ENCODE assay signal across 8 cellular contexts in the genomic region with DNA sequence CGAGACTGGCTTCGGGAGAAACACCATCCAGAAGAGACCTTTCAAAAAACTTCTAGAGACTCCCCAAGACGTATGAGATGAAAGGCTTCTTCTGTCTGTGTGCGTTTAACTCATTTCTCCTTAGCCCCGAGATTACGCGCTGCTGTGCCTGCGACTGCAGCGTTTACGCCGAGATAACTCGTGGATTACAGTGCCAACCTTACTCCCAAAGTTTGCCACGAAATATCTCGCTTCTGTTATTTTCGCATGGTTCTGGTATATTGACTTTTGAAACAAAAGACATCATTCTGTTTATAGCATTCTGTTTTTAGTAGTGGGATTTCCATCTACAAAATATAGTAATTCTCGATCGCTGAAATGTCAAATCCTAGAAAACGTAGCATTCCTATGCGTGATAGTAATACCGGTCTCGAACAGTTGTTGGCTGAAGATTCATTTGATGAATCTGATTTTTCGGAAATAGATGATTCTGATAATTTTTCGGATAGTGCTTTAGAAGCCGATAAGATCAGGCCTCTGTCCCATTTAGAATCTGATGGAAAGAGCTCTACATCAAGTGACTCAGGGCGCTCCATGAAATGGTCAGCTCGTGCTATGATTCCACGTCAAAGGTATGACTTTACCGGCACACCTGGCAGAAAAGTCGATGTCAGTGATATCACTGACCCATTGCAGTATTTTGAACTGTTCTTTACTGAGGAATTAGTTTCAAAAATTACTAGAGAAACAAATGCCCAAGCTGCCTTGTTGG. TPM values are rescaled to one million over a fixed set of nuclear protein-coding genes. Genes with fewer than 3 reads are reported as not detected.
DNase-seq lines count a peak whose midpoint lies in the region; ATAC-seq and TF ChIP-seq lines count a peak whose summit lies in the region.

No MANE protein-coding gene starts in this region.

- intact Hi-C loops in left ventricle myocardium inferior (cut with micrococcal nuclease), result loop anchor here (10.0 kb wide), 1 partner anchor 122 kb away; the partner anchor contains the start of gene EMC4

- ATAC-seq in GM21381 (IDR thresholded peaks at IDR 0.05; ENCODE audit: unreplicated experiment), result peak; percentile 10

- peak overlapping the region; percentile 38 for H3K27ac ChIP-seq in WERI-Rb-1
- peak overlapping the region; percentile 91 for H3K27ac ChIP-seq in left ventricle myocardium inferior (replicated peaks)

- CTCF ChIA-PET in GM10248 (lab: Yijun Ruan, JAX), result interaction anchor here (1.0 to 1.3 kb wide), 4 partner anchors 17 to 485 kb away, joined by 3 to 7 read pairs (median 4); partner anchors contain the start of gene KATNBL1

- H3K9me3 ChIP-seq in WERI-Rb-1 (ENCODE audit: severe bottlenecking) (no peaks in the 10 kb centered on the region), left ventricle myocardium inferior (replicated peaks) (no peaks in the 10 kb centered on the region)

- H3K27me3 ChIP-seq in WERI-Rb-1 (ENCODE audit: insufficient read depth, low read depth, severe bottlenecking) (no peaks in the 10 kb centered on the region), left ventricle myocardium inferior (ENCODE audit: low read depth) (no peaks in the 10 kb centered on the region)

- H3K36me3 ChIP-seq in WERI-Rb-1 (peaks cover 6% of the 10 kb centered on the region), left ventricle myocardium inferior (peaks cover 4% of the 10 kb centered on the region)

- POLR2A ChIA-PET in GM10248 (lab: Yijun Ruan, JAX), result interaction anchor here (1.1 kb wide), 1 partner anchor 21 kb away, joined by 3 read pairs; no protein-coding TSS in a partner anchor

- in situ Hi-C loops in KBM-7 (cut with MboI; ENCODE audit: low pct_unique_long_range_greater_than_20kb, low sequenced_read_pairs), result no loop called here

- DNase-seq in WERI-Rb-1 (no peak), left ventricle myocardium inferior (no peak), skeletal muscle cell (ENCODE audit: low read depth) (no peak), GM10248 (ENCODE audit: extremely low spot score) (no peak), NCI-H2227 (lab: John Stamatoyannopoulos, UW; ENCODE audit: unreplicated experiment) (no peak), NCI-H187 treated with DMSO at 0.1 percent for 48 hours (lab: John Stamatoyannopoulos, UW) (no peak), KBM-7 (no peak)

- peaks cover 37% of the 10 kb centered on the region for H3K4me1 ChIP-seq in left ventricle myocardium inferior

- H3K4me3 ChIP-seq in WERI-Rb-1 (ENCODE audit: low read depth, low read length) (peak overlapping the region; percentile 91), left ventricle myocardium inferior (peak overlapping the region; percentile 72), skeletal muscle cell (ENCODE audit: low read depth, low read length) (peak overlapping the region; percentile 99)

- TF ChIP-seq CTCF in WERI-Rb-1 (IDR thresholded peaks at IDR 0.05; ENCODE audit: low read depth, low read length) (no peak), left ventricle myocardium inferior (IDR thresholded peaks at IDR 0.05; ENCODE audit: borderline replicate concordance) (no peak), GM10248 (IDR thresholded peaks at IDR 0.05; ENCODE audit: control extremely low read depth, extremely low read depth, low read depth, missing control alignments) (no peak)

RNA-seq across cellular contexts. Expression of gene PGBD4, which starts 0.5 kb away (rescaled TPM):
- total RNA-seq in left ventricle myocardium inferior, result 2.0 TPM

RNA-seq across cellular contexts. Expression of gene EMC7, which starts 0.7 kb away (rescaled TPM):
- 56.5 TPM for total RNA-seq in left ventricle myocardium inferior
